In genomic region chr15:73766598-73766997, GRCh38 we compare ENCODE assay signal across 21 cellular contexts.
"Had no signal": no experiment of that assay in that cellular context is flagged by ENCODE, and none has a peak within 500 bp of the region (broad histone marks: within the 10 kb centered on the region; RNA-seq: fewer than 3 reads in every experiment).

No MANE protein-coding gene starts in this region.

- H3K36me3 ChIP-seq: heart left ventricle, ovary, right atrium auricular region, stomach, thoracic aorta, transverse colon had no signal

- DNase-seq: effector CD4-positive, alpha-beta T cell; endodermal cell; foreskin melanocyte; heart left ventricle; hippocampal formation; left colon; left ventricle myocardium superior; mesendoderm; naive B cell; nucleus accumbens; ovary; small intestine; stimulated activated CD4-positive, alpha-beta T cell treated with anti-CD3 and anti-CD28 coated beads, Interleukin-12 subunit alpha, Interleukin-12 subunit beta, amount 100 ng/mL, for 4 hours; stimulated activated naive CD4-positive, alpha-beta T cell; stomach; substantia nigra; transverse colon had no signal

- H3K27ac Mint-ChIP-seq: endodermal cell, naive B cell had no signal

- H3K4me3 ChIP-seq: coronary artery, heart left ventricle, lung, ovary, right atrium auricular region, stomach, thoracic aorta, transverse colon had no signal

- H3K9me3 Mint-ChIP-seq: endodermal cell had no signal

- H3K27me3 ChIP-seq: heart left ventricle, ovary, right atrium auricular region had no signal

- H3K4me3 Mint-ChIP-seq: endodermal cell, naive B cell had no signal

- H3K4me1 Mint-ChIP-seq: endodermal cell, naive B cell had no signal

- FAIRE-seq: small intestine had no signal
